ENCODE assay signal across 1 cellular context in the genomic region with DNA sequence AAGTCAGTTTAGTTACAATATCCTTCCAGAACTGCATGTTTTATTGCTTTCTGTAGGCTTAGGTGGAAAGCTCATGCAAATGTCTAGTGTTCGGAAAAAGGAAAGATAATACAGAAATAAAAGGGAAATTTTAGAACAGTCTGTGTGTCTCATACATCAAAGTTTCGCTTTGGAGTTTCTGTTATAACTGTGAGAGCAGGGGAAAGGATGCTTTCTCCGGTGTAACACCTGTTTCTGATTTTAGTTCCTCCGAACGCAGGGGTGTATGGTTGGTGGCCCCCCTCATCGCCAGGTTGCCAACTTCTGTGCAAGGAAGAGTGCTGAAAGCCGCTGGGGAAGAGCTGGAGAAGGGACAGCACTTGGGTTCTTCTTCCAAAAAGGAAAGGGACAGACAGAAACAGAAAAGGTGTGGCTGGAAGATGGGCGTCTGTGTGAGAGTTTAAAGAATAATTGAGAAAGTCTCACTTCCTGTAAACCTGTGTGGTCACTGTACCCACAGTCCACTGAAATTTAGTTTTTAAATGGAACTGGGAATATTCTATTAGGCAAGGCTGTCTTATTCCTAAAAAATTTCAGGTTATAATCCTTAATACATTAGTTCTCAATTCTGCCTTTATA.
TF ChIP-seq lines count a peak whose summit lies in the region.

No MANE protein-coding gene starts in this region.

TF ChIP-seq in GM23338, 12 proteins besides CTCF, POLR2A, EP300 and RAD21 (continued from another document):
- TF ChIP-seq, protein P1, sequence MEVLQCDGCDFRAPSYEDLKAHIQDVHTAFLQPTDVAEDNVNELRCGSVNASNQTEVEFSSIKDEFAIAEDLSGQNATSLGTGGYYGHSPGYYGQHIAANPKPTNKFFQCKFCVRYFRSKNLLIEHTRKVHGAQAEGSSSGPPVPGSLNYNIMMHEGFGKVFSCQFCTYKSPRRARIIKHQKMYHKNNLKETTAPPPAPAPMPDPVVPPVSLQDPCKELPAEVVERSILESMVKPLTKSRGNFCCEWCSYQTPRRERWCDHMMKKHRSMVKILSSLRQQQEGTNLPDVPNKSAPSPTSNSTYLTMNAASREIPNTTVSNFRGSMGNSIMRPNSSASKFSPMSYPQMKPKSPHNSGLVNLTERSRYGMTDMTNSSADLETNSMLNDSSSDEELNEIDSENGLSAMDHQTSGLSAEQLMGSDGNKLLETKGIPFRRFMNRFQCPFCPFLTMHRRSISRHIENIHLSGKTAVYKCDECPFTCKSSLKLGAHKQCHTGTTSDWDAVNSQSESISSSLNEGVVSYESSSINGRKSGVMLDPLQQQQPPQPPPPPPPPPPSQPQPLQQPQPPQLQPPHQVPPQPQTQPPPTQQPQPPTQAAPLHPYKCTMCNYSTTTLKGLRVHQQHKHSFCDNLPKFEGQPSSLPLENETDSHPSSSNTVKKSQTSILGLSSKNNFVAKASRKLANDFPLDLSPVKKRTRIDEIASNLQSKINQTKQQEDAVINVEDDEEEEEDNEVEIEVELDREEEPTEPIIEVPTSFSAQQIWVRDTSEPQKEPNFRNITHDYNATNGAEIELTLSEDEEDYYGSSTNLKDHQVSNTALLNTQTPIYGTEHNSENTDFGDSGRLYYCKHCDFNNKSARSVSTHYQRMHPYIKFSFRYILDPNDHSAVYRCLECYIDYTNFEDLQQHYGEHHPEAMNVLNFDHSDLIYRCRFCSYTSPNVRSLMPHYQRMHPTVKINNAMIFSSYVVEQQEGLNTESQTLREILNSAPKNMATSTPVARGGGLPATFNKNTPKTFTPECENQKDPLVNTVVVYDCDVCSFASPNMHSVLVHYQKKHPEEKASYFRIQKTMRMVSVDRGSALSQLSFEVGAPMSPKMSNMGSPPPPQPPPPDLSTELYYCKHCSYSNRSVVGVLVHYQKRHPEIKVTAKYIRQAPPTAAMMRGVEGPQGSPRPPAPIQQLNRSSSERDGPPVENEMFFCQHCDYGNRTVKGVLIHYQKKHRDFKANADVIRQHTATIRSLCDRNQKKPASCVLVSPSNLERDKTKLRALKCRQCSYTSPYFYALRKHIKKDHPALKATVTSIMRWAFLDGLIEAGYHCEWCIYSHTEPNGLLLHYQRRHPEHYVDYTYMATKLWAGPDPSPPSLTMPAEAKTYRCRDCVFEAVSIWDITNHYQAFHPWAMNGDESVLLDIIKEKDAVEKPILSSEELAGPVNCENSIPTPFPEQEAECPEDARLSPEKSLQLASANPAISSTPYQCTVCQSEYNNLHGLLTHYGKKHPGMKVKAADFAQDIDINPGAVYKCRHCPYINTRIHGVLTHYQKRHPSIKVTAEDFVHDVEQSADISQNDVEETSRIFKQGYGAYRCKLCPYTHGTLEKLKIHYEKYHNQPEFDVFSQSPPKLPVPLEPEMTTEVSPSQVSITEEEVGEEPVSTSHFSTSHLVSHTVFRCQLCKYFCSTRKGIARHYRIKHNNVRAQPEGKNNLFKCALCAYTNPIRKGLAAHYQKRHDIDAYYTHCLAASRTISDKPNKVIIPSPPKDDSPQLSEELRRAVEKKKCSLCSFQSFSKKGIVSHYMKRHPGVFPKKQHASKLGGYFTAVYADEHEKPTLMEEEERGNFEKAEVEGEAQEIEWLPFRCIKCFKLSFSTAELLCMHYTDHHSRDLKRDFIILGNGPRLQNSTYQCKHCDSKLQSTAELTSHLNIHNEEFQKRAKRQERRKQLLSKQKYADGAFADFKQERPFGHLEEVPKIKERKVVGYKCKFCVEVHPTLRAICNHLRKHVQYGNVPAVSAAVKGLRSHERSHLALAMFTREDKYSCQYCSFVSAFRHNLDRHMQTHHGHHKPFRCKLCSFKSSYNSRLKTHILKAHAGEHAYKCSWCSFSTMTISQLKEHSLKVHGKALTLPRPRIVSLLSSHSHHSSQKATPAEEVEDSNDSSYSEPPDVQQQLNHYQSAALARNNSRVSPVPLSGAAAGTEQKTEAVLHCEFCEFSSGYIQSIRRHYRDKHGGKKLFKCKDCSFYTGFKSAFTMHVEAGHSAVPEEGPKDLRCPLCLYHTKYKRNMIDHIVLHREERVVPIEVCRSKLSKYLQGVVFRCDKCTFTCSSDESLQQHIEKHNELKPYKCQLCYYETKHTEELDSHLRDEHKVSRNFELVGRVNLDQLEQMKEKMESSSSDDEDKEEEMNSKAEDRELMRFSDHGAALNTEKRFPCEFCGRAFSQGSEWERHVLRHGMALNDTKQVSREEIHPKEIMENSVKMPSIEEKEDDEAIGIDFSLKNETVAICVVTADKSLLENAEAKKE (CRISPR knock-in tag; IDR thresholded peaks at IDR 0.05), result no peak
- TF ChIP-seq CREB1 (CRISPR knock-in tag; IDR thresholded peaks at IDR 0.05; ENCODE audit: low read depth), result no peak
- TF ChIP-seq EZH2phosphoT487 (IDR thresholded peaks at IDR 0.05; ENCODE audit: unreplicated experiment), result no peak
- TF ChIP-seq ZNF114 (CRISPR knock-in tag; IDR thresholded peaks at IDR 0.05), result no peak
- TF ChIP-seq STAT1 (IDR thresholded peaks at IDR 0.05; ENCODE audit: unreplicated experiment), result no peak
- TF ChIP-seq REST (IDR thresholded peaks at IDR 0.05; ENCODE audit: unreplicated experiment), result no peak
- no peak for TF ChIP-seq JUNB (IDR thresholded peaks at IDR 0.05; ENCODE audit: unreplicated experiment)
